In the genomic region with DNA sequence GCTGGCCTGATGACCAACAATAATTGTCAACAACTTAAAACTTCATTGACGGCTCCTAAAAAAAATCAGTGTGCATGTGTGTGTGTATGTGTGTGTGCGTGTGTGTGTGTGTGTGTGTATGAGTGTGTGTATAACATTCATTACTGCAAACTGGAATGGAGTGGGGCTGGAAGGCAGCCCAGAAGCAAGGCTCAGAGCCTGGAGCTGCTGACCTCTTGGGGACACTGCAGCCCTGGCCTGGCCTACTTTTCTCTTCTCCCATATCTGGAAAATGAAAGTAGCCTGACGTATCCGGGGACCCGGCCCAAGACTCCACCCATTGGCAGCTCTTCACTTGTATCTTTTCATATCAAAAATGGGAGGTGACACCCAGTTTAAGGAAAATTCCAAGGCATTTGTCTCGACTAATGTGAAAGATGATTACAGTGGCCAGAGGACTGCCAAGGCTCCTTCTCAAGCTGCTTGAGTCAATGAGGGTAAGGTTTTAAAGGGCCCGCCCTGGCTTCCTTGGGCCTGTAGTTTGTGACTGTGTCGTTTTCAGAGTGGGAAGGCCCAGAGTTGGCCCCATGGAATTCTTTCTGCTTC, we compare ENCODE assay signal across 9 cellular contexts.
A peak's percentile ranks its signal among the peaks of the same experiment; 100 is the strongest.
DNase-seq lines count a peak whose midpoint lies in the region; ATAC-seq and TF ChIP-seq lines count a peak whose summit lies in the region.
"Had no signal": no experiment of that assay in that cellular context is flagged by ENCODE, and none has a peak within 500 bp of the region (broad histone marks: within the 10 kb centered on the region; RNA-seq: fewer than 3 reads in every experiment).

No MANE protein-coding gene starts in this region.

- H3K27ac ChIP-seq in body of pancreas (peak overlapping the region; percentile 66 to 87 (median 78)), WERI-Rb-1 (no peak overlapping the region)

- ATAC-seq in body of pancreas: peak; percentile 97

- intact Hi-C loops in body of pancreas (cut with DNase I): no loop called here
- intact Hi-C loops in posterior cingulate gyrus (cut with DNase I): no loop called here

- peaks cover 20% of the 10 kb centered on the region for H3K4me1 ChIP-seq in body of pancreas

- TF ChIP-seq CTCF in body of pancreas (IDR thresholded peaks at IDR 0.05) (peak in 6 of 7 experiments; percentile 23 to 68 (median 55)), WERI-Rb-1 (IDR thresholded peaks at IDR 0.05; ENCODE audit: low read depth, low read length) (no peak)

- TF ChIP-seq POLR2A in body of pancreas (IDR thresholded peaks at IDR 0.05): no peak

- H3K27me3 ChIP-seq in body of pancreas (no peaks in the 10 kb centered on the region), WERI-Rb-1 (ENCODE audit: insufficient read depth, low read depth, severe bottlenecking) (peaks cover 82% of the 10 kb centered on the region)

- H3K36me3 ChIP-seq in body of pancreas (replicated peaks in 1 of 2; ENCODE audit: insufficient read depth in 1 of 2, low read depth in 2 of 2) (no peaks in the 10 kb centered on the region), WERI-Rb-1 (no peaks in the 10 kb centered on the region)

- DNase-seq in ELR (ENCODE audit: low read depth): peak; percentile 63
- peak; percentile 86 to 93 (median 91) for DNase-seq in body of pancreas
- DNase-seq in iris pigment epithelial cell (ENCODE audit: low read depth): peak; percentile 91
- peak; percentile 55 for DNase-seq in skeletal muscle cell (ENCODE audit: low read depth)
- DNase-seq in NCI-H146 treated with DMSO at 0.1 percent for 48 hours (lab: John Stamatoyannopoulos, UW; ENCODE audit: unreplicated experiment): no peak
- no peak for DNase-seq in posterior cingulate gyrus
- DNase-seq in WERI-Rb-1: no peak
- no peak for DNase-seq in activated CD8-positive, alpha-beta memory T cell treated with anti-CD3 and anti-CD28 coated beads for 24 hours
- DNase-seq: NCI-H524 had no signal

- H3K9me3 ChIP-seq in body of pancreas (no peaks in the 10 kb centered on the region), WERI-Rb-1 (ENCODE audit: severe bottlenecking) (no peaks in the 10 kb centered on the region)

- 15 to 26% methylated on average over 8 of the region's 8 CpGs for WGBS in body of pancreas, 2 donors

- H3K4me3 ChIP-seq in body of pancreas: no peak overlapping the region
- no peak overlapping the region for H3K4me3 ChIP-seq in skeletal muscle cell (ENCODE audit: low read depth, low read length)
- no peak overlapping the region for H3K4me3 ChIP-seq in WERI-Rb-1 (ENCODE audit: low read depth, low read length)

Comparison
In these comparisons a context has a peak if more than half of its experiments do, and no peak if none do; other contexts are left out.
1. DNase-seq: peak in ELR (single experiment), body of pancreas (4 of 4), iris pigment epithelial cell (single experiment) and skeletal muscle cell (single experiment); none in NCI-H146 treated with DMSO at 0.1 percent for 48 hours (single experiment), posterior cingulate gyrus (0 of 10), WERI-Rb-1 (single experiment) and activated CD8-positive, alpha-beta memory T cell treated with anti-CD3 and anti-CD28 coated beads for 24 hours (single experiment).